In the genomic region with DNA sequence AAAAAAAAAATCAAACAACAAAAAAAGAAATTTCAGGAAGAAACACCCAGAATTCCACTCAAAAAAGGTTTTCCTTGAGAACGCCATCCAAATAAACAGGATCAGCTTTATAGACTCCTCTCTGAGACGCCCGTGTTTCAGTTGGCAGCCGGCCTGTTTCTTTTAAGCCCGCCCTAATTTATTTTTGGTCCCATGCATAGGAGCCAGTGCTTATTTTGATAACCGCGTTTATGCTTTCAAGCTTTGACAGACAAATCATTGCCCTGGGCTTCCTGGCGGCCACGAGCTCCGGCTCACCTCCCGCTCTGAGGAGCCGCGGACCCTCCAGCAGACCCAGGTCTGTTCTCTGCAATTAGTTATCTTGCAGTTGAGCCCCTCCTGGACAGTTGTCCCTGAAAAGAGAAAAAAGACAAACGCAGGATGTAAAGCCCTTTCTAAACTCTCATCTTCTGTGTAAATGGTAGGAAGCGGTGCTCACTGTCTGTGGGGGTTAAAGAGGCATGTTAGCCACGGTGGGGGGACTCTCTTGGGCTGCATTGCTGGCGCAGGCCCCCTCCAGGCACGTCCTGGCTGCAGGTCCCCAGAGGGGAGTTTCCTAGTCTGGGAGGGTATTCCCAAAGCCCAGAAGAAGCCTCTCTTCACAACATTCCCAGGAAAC, we compare ENCODE assay signal across 1 cellular context.
TF ChIP-seq lines count a peak whose summit lies in the region.

No MANE protein-coding gene starts in this region.

TF ChIP-seq in HEK293, 187 proteins besides CTCF, POLR2A, EP300 and RAD21 (continued from another document and continues in another):
- TF ChIP-seq, protein P1, sequence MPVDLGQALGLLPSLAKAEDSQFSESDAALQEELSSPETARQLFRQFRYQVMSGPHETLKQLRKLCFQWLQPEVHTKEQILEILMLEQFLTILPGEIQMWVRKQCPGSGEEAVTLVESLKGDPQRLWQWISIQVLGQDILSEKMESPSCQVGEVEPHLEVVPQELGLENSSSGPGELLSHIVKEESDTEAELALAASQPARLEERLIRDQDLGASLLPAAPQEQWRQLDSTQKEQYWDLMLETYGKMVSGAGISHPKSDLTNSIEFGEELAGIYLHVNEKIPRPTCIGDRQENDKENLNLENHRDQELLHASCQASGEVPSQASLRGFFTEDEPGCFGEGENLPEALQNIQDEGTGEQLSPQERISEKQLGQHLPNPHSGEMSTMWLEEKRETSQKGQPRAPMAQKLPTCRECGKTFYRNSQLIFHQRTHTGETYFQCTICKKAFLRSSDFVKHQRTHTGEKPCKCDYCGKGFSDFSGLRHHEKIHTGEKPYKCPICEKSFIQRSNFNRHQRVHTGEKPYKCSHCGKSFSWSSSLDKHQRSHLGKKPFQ (tag by site-specific recombination; IDR thresholded peaks at IDR 0.05): no peak
- TF ChIP-seq IKZF3 (tag by site-specific recombination; IDR thresholded peaks at IDR 0.05) (peak; percentile 57; the same call in 1 of the 2 replicates), PATZ1 (tag by site-specific recombination; IDR thresholded peaks at IDR 0.05) (no peak), ZNF398 (tag by site-specific recombination; IDR thresholded peaks at IDR 0.05) (peak; percentile 57; the same call in 1 of the 2 replicates), KLF9 (tag by site-specific recombination; IDR thresholded peaks at IDR 0.05; ENCODE audit: low read depth) (no peak), ZFP37 (tag by site-specific recombination; IDR thresholded peaks at IDR 0.05) (no peak), ZNF311 (tag by site-specific recombination; IDR thresholded peaks at IDR 0.05; ENCODE audit: borderline replicate concordance) (no peak), SCRT2 (tag by site-specific recombination; IDR thresholded peaks at IDR 0.05) (no peak), ZNF529 (tag by site-specific recombination; IDR thresholded peaks at IDR 0.05; ENCODE audit: insufficient replicate concordance) (no peak), GLIS2 (tag by site-specific recombination; IDR thresholded peaks at IDR 0.05) (peak; percentile 28; the same call in 1 of the 2 replicates), ZNF10 (tag by site-specific recombination; IDR thresholded peaks at IDR 0.05) (no peak), ZNF677 (tag by site-specific recombination; IDR thresholded peaks at IDR 0.05) (no peak), ZBTB8A (tag by site-specific recombination; IDR thresholded peaks at IDR 0.05) (peak; percentile 30; the same call in 1 of the 2 replicates), YY2 (tag by site-specific recombination; IDR thresholded peaks at IDR 0.05) (no peak), ZNF658 (tag by site-specific recombination; IDR thresholded peaks at IDR 0.05) (no peak), ZNF121 (tag by site-specific recombination; IDR thresholded peaks at IDR 0.05) (no peak), HOXC10 (CRISPR knock-in tag; IDR thresholded peaks at IDR 0.05) (no peak), ZNF560 (tag by site-specific recombination; IDR thresholded peaks at IDR 0.05; ENCODE audit: borderline replicate concordance) (no peak), ZNF433 (tag by site-specific recombination; IDR thresholded peaks at IDR 0.05; ENCODE audit: low read depth) (no peak), KLF16 (tag by site-specific recombination; IDR thresholded peaks at IDR 0.05) (no peak), ZNF660 (tag by site-specific recombination; IDR thresholded peaks at IDR 0.05) (no peak), ZSCAN5A (tag by site-specific recombination; IDR thresholded peaks at IDR 0.05) (no peak), ZNF169 (tag by site-specific recombination; IDR thresholded peaks at IDR 0.05) (no peak), GLI2 (tag by site-specific recombination; IDR thresholded peaks at IDR 0.05; ENCODE audit: borderline replicate concordance, low read depth) (no peak), ZNF416 (tag by site-specific recombination; IDR thresholded peaks at IDR 0.05) (no peak), ZNF175 (tag by site-specific recombination; IDR thresholded peaks at IDR 0.05) (no peak), ZNF335 (tag by site-specific recombination; conservative IDR thresholded peaks at IDR 0.05) (peak; percentile 64), REPIN1 (tag by site-specific recombination; IDR thresholded peaks at IDR 0.05; ENCODE audit: low read depth) (no peak), ZNF514 (tag by site-specific recombination; IDR thresholded peaks at IDR 0.05) (no peak), ZNF202 (tag by site-specific recombination; IDR thresholded peaks at IDR 0.05; ENCODE audit: borderline replicate concordance) (no peak), GLI4 (tag by site-specific recombination; IDR thresholded peaks at IDR 0.05) (no peak), KLF17 (tag by site-specific recombination; IDR thresholded peaks at IDR 0.05) (no peak; the same call in 1 of the 2 replicates), ZSCAN16 (tag by site-specific recombination; IDR thresholded peaks at IDR 0.05) (no peak), GLIS1 (tag by site-specific recombination; IDR thresholded peaks at IDR 0.05) (peak; percentile 75), ZNF561 (tag by site-specific recombination; IDR thresholded peaks at IDR 0.05; ENCODE audit: borderline replicate concordance) (0 out of 2 replicates have a peak, but pooled peaks have one; percentile 43), MYNN (tag by site-specific recombination; IDR thresholded peaks at IDR 0.05; ENCODE audit: borderline replicate concordance) (no peak), ZNF138 (tag by site-specific recombination; IDR thresholded peaks at IDR 0.05; ENCODE audit: borderline replicate concordance) (no peak), ZNF701 (tag by site-specific recombination; IDR thresholded peaks at IDR 0.05) (no peak)
- TF ChIP-seq, protein P2, sequence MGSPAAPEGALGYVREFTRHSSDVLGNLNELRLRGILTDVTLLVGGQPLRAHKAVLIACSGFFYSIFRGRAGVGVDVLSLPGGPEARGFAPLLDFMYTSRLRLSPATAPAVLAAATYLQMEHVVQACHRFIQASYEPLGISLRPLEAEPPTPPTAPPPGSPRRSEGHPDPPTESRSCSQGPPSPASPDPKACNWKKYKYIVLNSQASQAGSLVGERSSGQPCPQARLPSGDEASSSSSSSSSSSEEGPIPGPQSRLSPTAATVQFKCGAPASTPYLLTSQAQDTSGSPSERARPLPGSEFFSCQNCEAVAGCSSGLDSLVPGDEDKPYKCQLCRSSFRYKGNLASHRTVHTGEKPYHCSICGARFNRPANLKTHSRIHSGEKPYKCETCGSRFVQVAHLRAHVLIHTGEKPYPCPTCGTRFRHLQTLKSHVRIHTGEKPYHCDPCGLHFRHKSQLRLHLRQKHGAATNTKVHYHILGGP (tag by site-specific recombination; IDR thresholded peaks at IDR 0.05): 0 out of 2 replicates have a peak, but pooled peaks have one; percentile 11
- TF ChIP-seq, protein P3, sequence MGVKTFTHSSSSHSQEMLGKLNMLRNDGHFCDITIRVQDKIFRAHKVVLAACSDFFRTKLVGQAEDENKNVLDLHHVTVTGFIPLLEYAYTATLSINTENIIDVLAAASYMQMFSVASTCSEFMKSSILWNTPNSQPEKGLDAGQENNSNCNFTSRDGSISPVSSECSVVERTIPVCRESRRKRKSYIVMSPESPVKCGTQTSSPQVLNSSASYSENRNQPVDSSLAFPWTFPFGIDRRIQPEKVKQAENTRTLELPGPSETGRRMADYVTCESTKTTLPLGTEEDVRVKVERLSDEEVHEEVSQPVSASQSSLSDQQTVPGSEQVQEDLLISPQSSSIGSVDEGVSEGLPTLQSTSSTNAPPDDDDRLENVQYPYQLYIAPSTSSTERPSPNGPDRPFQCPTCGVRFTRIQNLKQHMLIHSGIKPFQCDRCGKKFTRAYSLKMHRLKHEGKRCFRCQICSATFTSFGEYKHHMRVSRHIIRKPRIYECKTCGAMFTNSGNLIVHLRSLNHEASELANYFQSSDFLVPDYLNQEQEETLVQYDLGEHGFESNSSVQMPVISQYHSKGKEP (tag by site-specific recombination; IDR thresholded peaks at IDR 0.05): no peak
- TF ChIP-seq, protein P4, sequence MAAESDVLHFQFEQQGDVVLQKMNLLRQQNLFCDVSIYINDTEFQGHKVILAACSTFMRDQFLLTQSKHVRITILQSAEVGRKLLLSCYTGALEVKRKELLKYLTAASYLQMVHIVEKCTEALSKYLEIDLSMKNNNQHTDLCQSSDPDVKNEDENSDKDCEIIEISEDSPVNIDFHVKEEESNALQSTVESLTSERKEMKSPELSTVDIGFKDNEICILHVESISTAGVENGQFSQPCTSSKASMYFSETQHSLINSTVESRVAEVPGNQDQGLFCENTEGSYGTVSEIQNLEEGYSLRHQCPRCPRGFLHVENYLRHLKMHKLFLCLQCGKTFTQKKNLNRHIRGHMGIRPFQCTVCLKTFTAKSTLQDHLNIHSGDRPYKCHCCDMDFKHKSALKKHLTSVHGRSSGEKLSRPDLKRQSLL (tag by site-specific recombination; IDR thresholded peaks at IDR 0.05): no peak
- TF ChIP-seq, protein P5, sequence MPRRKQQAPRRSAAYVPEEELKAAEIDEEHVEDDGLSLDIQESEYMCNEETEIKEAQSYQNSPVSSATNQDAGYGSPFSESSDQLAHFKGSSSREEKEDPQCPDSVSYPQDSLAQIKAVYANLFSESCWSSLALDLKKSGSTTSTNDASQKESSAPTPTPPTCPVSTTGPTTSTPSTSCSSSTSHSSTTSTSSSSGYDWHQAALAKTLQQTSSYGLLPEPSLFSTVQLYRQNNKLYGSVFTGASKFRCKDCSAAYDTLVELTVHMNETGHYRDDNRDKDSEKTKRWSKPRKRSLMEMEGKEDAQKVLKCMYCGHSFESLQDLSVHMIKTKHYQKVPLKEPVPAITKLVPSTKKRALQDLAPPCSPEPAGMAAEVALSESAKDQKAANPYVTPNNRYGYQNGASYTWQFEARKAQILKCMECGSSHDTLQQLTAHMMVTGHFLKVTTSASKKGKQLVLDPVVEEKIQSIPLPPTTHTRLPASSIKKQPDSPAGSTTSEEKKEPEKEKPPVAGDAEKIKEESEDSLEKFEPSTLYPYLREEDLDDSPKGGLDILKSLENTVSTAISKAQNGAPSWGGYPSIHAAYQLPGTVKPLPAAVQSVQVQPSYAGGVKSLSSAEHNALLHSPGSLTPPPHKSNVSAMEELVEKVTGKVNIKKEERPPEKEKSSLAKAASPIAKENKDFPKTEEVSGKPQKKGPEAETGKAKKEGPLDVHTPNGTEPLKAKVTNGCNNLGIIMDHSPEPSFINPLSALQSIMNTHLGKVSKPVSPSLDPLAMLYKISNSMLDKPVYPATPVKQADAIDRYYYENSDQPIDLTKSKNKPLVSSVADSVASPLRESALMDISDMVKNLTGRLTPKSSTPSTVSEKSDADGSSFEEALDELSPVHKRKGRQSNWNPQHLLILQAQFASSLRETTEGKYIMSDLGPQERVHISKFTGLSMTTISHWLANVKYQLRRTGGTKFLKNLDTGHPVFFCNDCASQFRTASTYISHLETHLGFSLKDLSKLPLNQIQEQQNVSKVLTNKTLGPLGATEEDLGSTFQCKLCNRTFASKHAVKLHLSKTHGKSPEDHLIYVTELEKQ (tag by site-specific recombination; IDR thresholded peaks at IDR 0.05; ENCODE audit: borderline replicate concordance): no peak
- TF ChIP-seq, protein P6, sequence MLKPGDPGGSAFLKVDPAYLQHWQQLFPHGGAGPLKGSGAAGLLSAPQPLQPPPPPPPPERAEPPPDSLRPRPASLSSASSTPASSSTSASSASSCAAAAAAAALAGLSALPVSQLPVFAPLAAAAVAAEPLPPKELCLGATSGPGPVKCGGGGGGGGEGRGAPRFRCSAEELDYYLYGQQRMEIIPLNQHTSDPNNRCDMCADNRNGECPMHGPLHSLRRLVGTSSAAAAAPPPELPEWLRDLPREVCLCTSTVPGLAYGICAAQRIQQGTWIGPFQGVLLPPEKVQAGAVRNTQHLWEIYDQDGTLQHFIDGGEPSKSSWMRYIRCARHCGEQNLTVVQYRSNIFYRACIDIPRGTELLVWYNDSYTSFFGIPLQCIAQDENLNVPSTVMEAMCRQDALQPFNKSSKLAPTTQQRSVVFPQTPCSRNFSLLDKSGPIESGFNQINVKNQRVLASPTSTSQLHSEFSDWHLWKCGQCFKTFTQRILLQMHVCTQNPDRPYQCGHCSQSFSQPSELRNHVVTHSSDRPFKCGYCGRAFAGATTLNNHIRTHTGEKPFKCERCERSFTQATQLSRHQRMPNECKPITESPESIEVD (tag by site-specific recombination; IDR thresholded peaks at IDR 0.05): peak; percentile 68
